In the genomic region with DNA sequence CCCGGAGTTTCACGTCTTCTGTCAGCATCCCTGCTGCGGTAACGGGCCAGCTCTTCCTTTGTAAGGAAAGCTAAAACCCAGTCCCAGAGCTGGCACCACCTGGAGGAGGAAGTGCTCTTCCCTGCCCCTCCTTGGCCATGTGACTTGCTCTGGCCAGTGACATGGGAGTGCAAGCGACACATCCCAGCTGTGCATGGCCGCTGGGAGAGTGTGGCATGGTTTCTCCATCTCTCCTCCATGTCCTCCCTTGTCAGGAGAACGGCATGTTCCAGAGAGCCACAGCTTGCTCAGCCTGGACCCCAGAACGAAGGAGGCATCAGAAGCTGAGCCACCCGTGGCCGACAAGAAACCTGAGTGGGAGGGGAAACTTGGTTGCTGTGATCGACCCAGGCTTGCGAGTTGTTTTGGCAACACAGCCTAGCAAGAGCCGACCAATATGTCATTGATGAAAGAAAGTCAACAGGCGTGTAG, we compare ENCODE assay signal across 9 cellular contexts. TPM values are rescaled to one million over a fixed set of nuclear protein-coding genes. Genes with fewer than 3 reads are reported as not detected.
A peak's percentile ranks its signal among the peaks of the same experiment; 100 is the strongest.
DNase-seq lines count a peak whose midpoint lies in the region; ATAC-seq and TF ChIP-seq lines count a peak whose summit lies in the region.
"Had no signal": no experiment of that assay in that cellular context is flagged by ENCODE, and none has a peak within 500 bp of the region (broad histone marks: within the 10 kb centered on the region; RNA-seq: fewer than 3 reads in every experiment).

No MANE protein-coding gene starts in this region.

- peak overlapping the region; percentile 91 for H3K4me3 Mint-ChIP-seq in stimulated activated effector memory CD8-positive, alpha-beta T cell treated with anti-CD3 and anti-CD28 coated beads, Interleukin-12 subunit alpha, Interleukin-12 subunit beta, amount 100 ng/mL, for 72 hours

- H3K27ac ChIP-seq in Peyer's patch: peak overlapping the region; percentile 97 to 100 (median 99)

- H3K9me3 ChIP-seq in Peyer's patch: no peaks in the 10 kb centered on the region

- ATAC-seq in stimulated activated effector memory CD8-positive, alpha-beta T cell treated with anti-CD3 and anti-CD28 coated beads, Interleukin-12 subunit alpha, Interleukin-12 subunit beta, amount 100 ng/mL, for 72 hours: no peak
- ATAC-seq in GM21447 (IDR thresholded peaks at IDR 0.05; ENCODE audit: unreplicated experiment): no peak

- DNase-seq in NCI-H526 (lab: John Stamatoyannopoulos, UW) (peak; percentile 9 to 44), NCI-H526 treated with DMSO at 0.1 percent for 48 hours (lab: John Stamatoyannopoulos, UW) (no peak), Peyer's patch (no peak), SKM-1 treated with dmso at 0.1 percent for 144 hours (lab: John Stamatoyannopoulos, UW; ENCODE audit: unreplicated experiment) (no peak), epidermal melanocyte (ENCODE audit: insufficient read length, low spot score) (no peak)
- DNase-seq in effector CD4-positive, alpha-beta T cell: peak; percentile 51
- no peak for DNase-seq in stimulated activated effector memory CD8-positive, alpha-beta T cell treated with anti-CD3 and anti-CD28 coated beads, Interleukin-12 subunit alpha, Interleukin-12 subunit beta, amount 100 ng/mL, for 72 hours (ENCODE audit: low spot score in 2 of 2)

- peaks cover 63% of the 10 kb centered on the region for H3K4me1 Mint-ChIP-seq in stimulated activated effector memory CD8-positive, alpha-beta T cell treated with anti-CD3 and anti-CD28 coated beads, Interleukin-12 subunit alpha, Interleukin-12 subunit beta, amount 100 ng/mL, for 72 hours

- H3K4me3 ChIP-seq in Peyer's patch: no peak overlapping the region

- H3K9me3 Mint-ChIP-seq in stimulated activated effector memory CD8-positive, alpha-beta T cell treated with anti-CD3 and anti-CD28 coated beads, Interleukin-12 subunit alpha, Interleukin-12 subunit beta, amount 100 ng/mL, for 72 hours: peaks cover 1% of the 10 kb centered on the region

- H3K36me3 ChIP-seq in Peyer's patch: peaks cover 0 to 4% (median 0%) of the 10 kb centered on the region in 3 donors

- peaks cover 17% of the 10 kb centered on the region for H3K36me3 Mint-ChIP-seq in stimulated activated effector memory CD8-positive, alpha-beta T cell treated with anti-CD3 and anti-CD28 coated beads, Interleukin-12 subunit alpha, Interleukin-12 subunit beta, amount 100 ng/mL, for 72 hours

- TF ChIP-seq POLR2A in Peyer's patch (IDR thresholded peaks at IDR 0.05): no peak

- no peak for TF ChIP-seq CTCF in Peyer's patch (IDR thresholded peaks at IDR 0.05)

- H3K27ac Mint-ChIP-seq in stimulated activated effector memory CD8-positive, alpha-beta T cell treated with anti-CD3 and anti-CD28 coated beads, Interleukin-12 subunit alpha, Interleukin-12 subunit beta, amount 100 ng/mL, for 72 hours: peak overlapping the region; percentile 93

- peaks cover 0 to 41% (median 23%) of the 10 kb centered on the region in 4 donors for H3K4me1 ChIP-seq in Peyer's patch

- no peaks in the 10 kb centered on the region for H3K27me3 ChIP-seq in Peyer's patch

RNA-seq across cellular contexts. Expression of a gene that starts 2.7 kb away (rescaled TPM):
- total RNA-seq in Peyer's patch: 10 to 100 TPM; 41.3 to 79.5 (median 59.0) TPM

RNA-seq across cellular contexts. Expression of a gene that starts 27.7 kb away (rescaled TPM):
- 100 to 1,000 TPM; 231 to 532 (median 316) TPM for total RNA-seq in Peyer's patch

RNA-seq across cellular contexts. Expression of a gene that starts 48.9 kb away (rescaled TPM):
- total RNA-seq in Peyer's patch: 10 to 100 TPM in 3 of 4 donors, 1 to 10 TPM in 1; 7.4 to 51.7 (median 27.4) TPM

RNA-seq across cellular contexts. Expression of a gene that starts 53.8 kb away (rescaled TPM):
- total RNA-seq in Peyer's patch: under 1 TPM in 1 of 4 donors, not detected in 3; 0.88 TPM
- total RNA-seq: endothelial cell of umbilical vein had no signal

RNA-seq across cellular contexts. Expression of a gene that starts 57.5 kb away (rescaled TPM):
- 10 to 100 TPM; 43.4 to 82.5 (median 70.5) TPM for total RNA-seq in Peyer's patch

Comparison
In these comparisons a context has a peak if more than half of its experiments do, and no peak if none do; other contexts are left out.
1. DNase-seq: peak in NCI-H526 (2 of 2) and effector CD4-positive, alpha-beta T cell (single experiment); none in NCI-H526 treated with DMSO at 0.1 percent for 48 hours (single experiment), Peyer's patch (0 of 3), stimulated activated effector memory CD8-positive, alpha-beta T cell treated with anti-CD3 and anti-CD28 coated beads, Interleukin-12 subunit alpha, Interleukin-12 subunit beta, amount 100 ng/mL, for 72 hours (0 of 2), SKM-1 treated with dmso at 0.1 percent for 144 hours (single experiment) and epidermal melanocyte (single experiment).